ENCODE assay signal across 1 cellular context in genomic region chr1:35506960-35507901, GRCh38.
TF ChIP-seq lines count a peak whose summit lies in the region.

No MANE protein-coding gene starts in this region.

TF ChIP-seq in GM23338, 12 proteins besides CTCF, POLR2A, EP300 and RAD21:
- TF ChIP-seq, protein P1, sequence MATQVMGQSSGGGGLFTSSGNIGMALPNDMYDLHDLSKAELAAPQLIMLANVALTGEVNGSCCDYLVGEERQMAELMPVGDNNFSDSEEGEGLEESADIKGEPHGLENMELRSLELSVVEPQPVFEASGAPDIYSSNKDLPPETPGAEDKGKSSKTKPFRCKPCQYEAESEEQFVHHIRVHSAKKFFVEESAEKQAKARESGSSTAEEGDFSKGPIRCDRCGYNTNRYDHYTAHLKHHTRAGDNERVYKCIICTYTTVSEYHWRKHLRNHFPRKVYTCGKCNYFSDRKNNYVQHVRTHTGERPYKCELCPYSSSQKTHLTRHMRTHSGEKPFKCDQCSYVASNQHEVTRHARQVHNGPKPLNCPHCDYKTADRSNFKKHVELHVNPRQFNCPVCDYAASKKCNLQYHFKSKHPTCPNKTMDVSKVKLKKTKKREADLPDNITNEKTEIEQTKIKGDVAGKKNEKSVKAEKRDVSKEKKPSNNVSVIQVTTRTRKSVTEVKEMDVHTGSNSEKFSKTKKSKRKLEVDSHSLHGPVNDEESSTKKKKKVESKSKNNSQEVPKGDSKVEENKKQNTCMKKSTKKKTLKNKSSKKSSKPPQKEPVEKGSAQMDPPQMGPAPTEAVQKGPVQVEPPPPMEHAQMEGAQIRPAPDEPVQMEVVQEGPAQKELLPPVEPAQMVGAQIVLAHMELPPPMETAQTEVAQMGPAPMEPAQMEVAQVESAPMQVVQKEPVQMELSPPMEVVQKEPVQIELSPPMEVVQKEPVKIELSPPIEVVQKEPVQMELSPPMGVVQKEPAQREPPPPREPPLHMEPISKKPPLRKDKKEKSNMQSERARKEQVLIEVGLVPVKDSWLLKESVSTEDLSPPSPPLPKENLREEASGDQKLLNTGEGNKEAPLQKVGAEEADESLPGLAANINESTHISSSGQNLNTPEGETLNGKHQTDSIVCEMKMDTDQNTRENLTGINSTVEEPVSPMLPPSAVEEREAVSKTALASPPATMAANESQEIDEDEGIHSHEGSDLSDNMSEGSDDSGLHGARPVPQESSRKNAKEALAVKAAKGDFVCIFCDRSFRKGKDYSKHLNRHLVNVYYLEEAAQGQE (IDR thresholded peaks at IDR 0.05; ENCODE audit: unreplicated experiment): no peak
- TF ChIP-seq JUNB (IDR thresholded peaks at IDR 0.05; ENCODE audit: unreplicated experiment): no peak
TF ChIP-seq in GM23338: peak in this region for 0.
